8 cellular contexts compared by ENCODE assay signal in the genomic region with DNA sequence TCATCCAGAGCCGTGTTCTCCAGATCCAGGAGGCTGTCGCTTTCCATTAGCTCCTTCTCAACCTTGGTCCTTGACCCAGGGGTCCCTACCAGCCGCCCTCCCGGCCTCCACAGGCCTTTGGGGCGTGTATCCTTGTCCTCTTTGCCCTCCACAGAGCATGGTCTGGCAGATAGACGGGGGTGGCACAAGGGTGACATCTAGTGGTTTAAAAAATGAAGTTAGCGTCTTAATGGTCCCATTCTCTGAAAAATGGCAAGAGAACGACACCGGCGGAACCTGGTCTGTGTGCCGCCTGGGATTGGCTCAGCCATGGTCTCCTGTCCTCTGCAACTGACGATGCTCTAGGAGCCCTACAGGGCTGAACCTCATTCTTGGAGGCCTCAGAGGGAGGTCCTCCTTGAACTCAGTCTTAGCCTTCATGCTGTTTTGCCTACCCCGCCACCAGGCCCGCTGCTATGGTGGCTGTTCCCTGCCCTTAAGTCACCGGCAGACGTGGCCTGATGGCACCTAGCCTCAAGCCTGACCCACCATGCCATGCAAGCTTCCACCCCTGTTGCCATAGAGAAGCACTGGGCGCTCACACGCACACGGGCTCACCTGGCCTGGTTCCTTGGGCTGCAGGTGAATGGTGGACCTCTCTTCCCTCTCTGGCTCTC.
DNase-seq lines count a peak whose midpoint lies in the region; ATAC-seq, FAIRE-seq and TF ChIP-seq lines count a peak whose summit lies in the region.

No MANE protein-coding gene starts in this region.

- DNase-seq in D721Med (ENCODE audit: insufficient read length, low spot score) (peak; percentile 22), NCI-H748 treated with DMSO at 0.1 percent for 48 hours (lab: John Stamatoyannopoulos, UW) (peak; percentile 7), left lobe of liver (ENCODE audit: low spot score) (peak; percentile 47)
- no peak for DNase-seq in activated CD8-positive, alpha-beta memory T cell treated with anti-CD3 and anti-CD28 coated beads, Interleukin-2, amount 10 ng/mL, durations not matched to agents 7 days and 5 days

- TF ChIP-seq CTCF in D721Med (IDR thresholded peaks at IDR 0.05; ENCODE audit: insufficient read depth, missing control alignments) (peak; percentile 55), HEK293 (tag by site-specific recombination; IDR thresholded peaks at IDR 0.05) (peak; percentile 53; the same call in 1 of the 2 replicates), brain (conservative IDR thresholded peaks at IDR 0.05) (peak; percentile 48 to 78)

- ATAC-seq in left lobe of liver (peak; percentile 96), HG03025 (IDR thresholded peaks at IDR 0.05; ENCODE audit: low FRiP score, unreplicated experiment) (no peak), GM21529 (IDR thresholded peaks at IDR 0.05; ENCODE audit: unreplicated experiment) (no peak)
- ATAC-seq in activated CD8-positive, alpha-beta memory T cell treated with anti-CD3 and anti-CD28 coated beads, Interleukin-2, amount 10 ng/mL, durations not matched to agents 7 days and 5 days: no peak

- H3K36me3 Mint-ChIP-seq in brain: no peaks in the 10 kb centered on the region
- no peaks in the 10 kb centered on the region for H3K36me3 Mint-ChIP-seq in activated CD8-positive, alpha-beta memory T cell treated with anti-CD3 and anti-CD28 coated beads, Interleukin-2, amount 10 ng/mL, durations not matched to agents 7 days and 5 days

- no peaks in the 10 kb centered on the region for H3K36me3 ChIP-seq in HEK293 (ENCODE audit: control insufficient read depth in 2 of 2, insufficient read depth in 1 of 2, low read length in 2 of 2)

- POLR2A ChIA-PET in HEK293 (lab: Yijun Ruan, JAX): no interaction called here

- no peak overlapping the region for H3K4me3 Mint-ChIP-seq in brain
- no peak overlapping the region for H3K4me3 Mint-ChIP-seq in activated CD8-positive, alpha-beta memory T cell treated with anti-CD3 and anti-CD28 coated beads, Interleukin-2, amount 10 ng/mL, durations not matched to agents 7 days and 5 days

- H3K27ac ChIP-seq in HEK293 (ENCODE audit: extremely low read depth, low read depth, low read length): no peak overlapping the region

- H3K9me3 Mint-ChIP-seq in brain: no peaks in the 10 kb centered on the region
- no peaks in the 10 kb centered on the region for H3K9me3 Mint-ChIP-seq in activated CD8-positive, alpha-beta memory T cell treated with anti-CD3 and anti-CD28 coated beads, Interleukin-2, amount 10 ng/mL, durations not matched to agents 7 days and 5 days (ENCODE audit: low read depth)

- H3K9me3 ChIP-seq in HEK293 (ENCODE audit: control insufficient read depth, insufficient read depth, low read depth, low read length): no peaks in the 10 kb centered on the region

- H3K4me3 ChIP-seq in HEK293 (ENCODE audit: low read depth, low read length): no peak overlapping the region

- CTCF ChIA-PET in HEK293 (lab: Yijun Ruan, JAX): interaction anchor here (0.6 to 4.0 kb wide), 29 partner anchors 9 to 1233 kb away, joined by 3 to 33 read pairs (median 4); partner anchors contain the start of gene SYN3
- CTCF ChIA-PET in activated CD8-positive, alpha-beta memory T cell treated with anti-CD3 and anti-CD28 coated beads, Interleukin-2, amount 10 ng/mL, durations not matched to agents 7 days and 5 days (lab: Charles Lee): interaction anchor here (1.5 kb wide), 1 partner anchor 192 kb away, joined by 4 read pairs; no protein-coding TSS in a partner anchor

- peaks cover 8% of the 10 kb centered on the region for H3K27me3 Mint-ChIP-seq in brain
- H3K27me3 Mint-ChIP-seq in activated CD8-positive, alpha-beta memory T cell treated with anti-CD3 and anti-CD28 coated beads, Interleukin-2, amount 10 ng/mL, durations not matched to agents 7 days and 5 days: no peaks in the 10 kb centered on the region

- FAIRE-seq in D721Med (lab: Jason Lieb, UNC): no peak

- H3K4me1 Mint-ChIP-seq in brain: no peaks in the 10 kb centered on the region
- H3K4me1 Mint-ChIP-seq in activated CD8-positive, alpha-beta memory T cell treated with anti-CD3 and anti-CD28 coated beads, Interleukin-2, amount 10 ng/mL, durations not matched to agents 7 days and 5 days: no peaks in the 10 kb centered on the region

- H3K4me1 ChIP-seq in HEK293 (ENCODE audit: control insufficient read depth, insufficient read depth, low read length): no peaks in the 10 kb centered on the region

- peak overlapping the region in 1 of 5 experiments; percentile 59 for H3K27ac Mint-ChIP-seq in brain
- H3K27ac Mint-ChIP-seq in activated CD8-positive, alpha-beta memory T cell treated with anti-CD3 and anti-CD28 coated beads, Interleukin-2, amount 10 ng/mL, durations not matched to agents 7 days and 5 days: no peak overlapping the region

TF ChIP-seq in HEK293, 187 proteins besides CTCF, POLR2A, EP300 and RAD21:
- TF ChIP-seq ZNF571 (tag by site-specific recombination; IDR thresholded peaks at IDR 0.05): no peak
- 0 out of 2 replicates have a peak, but pooled peaks have one; percentile 26 for TF ChIP-seq ZBTB20 (tag by site-specific recombination; IDR thresholded peaks at IDR 0.05)
- TF ChIP-seq ZNF654 (tag by site-specific recombination; IDR thresholded peaks at IDR 0.05; ENCODE audit: low read depth): peak; percentile 85
